ENCODE assay signal across 2 cellular contexts in the genomic region with DNA sequence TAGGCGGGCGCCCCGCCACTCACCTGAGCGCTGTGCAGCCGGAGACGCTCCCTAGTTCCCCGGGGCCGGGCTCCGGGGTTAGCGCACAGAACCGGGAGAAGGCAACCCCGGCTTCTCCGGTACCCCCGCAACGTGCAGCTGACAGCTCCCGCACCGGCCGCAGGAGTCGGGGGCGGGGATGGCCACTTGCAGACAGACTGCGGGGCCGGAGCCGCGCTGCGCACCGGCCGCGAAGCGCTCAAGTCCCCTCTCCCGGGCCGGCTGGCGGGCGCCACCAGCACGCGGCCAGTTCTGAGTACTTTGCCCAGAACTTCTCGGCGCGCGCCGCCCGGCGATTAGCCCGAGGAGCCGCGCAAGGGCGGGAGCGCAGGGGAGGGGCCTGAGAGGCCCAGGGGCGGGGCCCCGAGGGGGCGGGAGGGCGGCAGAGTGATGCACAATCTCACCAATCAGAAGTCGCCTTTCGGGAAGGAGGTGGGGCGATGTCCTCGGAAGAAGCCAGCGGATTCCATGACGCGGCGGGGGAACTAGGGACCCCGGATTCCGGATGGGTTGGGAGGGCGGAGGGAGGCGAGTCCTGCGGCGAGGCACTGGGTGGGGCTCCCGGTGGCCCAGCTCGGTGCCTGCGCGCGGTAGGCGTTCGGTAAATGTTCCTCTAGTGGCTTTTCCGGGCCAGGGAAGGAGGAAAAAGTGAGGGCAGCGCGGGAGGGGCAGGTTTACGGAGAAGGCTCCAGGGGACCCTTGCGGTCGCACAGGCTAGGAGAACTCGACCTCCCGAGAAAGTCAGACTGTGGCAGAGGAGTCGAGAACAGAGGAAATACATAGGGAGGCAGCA.
A peak's percentile ranks its signal among the peaks of the same experiment; 100 is the strongest.
TF ChIP-seq lines count a peak whose summit lies in the region.

A gene with protein sequence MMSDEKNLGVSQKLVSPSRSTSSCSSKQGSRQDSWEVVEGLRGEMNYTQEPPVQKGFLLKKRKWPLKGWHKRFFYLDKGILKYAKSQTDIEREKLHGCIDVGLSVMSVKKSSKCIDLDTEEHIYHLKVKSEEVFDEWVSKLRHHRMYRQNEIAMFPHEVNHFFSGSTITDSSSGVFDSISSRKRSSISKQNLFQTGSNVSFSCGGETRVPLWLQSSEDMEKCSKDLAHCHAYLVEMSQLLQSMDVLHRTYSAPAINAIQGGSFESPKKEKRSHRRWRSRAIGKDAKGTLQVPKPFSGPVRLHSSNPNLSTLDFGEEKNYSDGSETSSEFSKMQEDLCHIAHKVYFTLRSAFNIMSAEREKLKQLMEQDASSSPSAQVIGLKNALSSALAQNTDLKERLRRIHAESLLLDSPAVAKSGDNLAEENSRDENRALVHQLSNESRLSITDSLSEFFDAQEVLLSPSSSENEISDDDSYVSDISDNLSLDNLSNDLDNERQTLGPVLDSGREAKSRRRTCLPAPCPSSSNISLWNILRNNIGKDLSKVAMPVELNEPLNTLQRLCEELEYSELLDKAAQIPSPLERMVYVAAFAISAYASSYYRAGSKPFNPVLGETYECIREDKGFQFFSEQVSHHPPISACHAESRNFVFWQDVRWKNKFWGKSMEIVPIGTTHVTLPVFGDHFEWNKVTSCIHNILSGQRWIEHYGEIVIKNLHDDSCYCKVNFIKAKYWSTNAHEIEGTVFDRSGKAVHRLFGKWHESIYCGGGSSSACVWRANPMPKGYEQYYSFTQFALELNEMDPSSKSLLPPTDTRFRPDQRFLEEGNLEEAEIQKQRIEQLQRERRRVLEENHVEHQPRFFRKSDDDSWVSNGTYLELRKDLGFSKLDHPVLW (minus strand): TSS at position 316 of the 832 bp plus-strand sequence. CDS start 87,706 bp downstream, outside the sequence.

TF ChIP-seq in HEK293T, 16 proteins besides CTCF, POLR2A, EP300 and RAD21 (continued from another document):
- TF ChIP-seq ARNT (IDR thresholded peaks at IDR 0.05) (no peak), LEF1 (IDR thresholded peaks at IDR 0.05; ENCODE audit: borderline replicate concordance) (no peak)

TF ChIP-seq in SK-N-SH, 30 proteins besides CTCF, POLR2A, EP300 and RAD21 (continued from another document):
- TF ChIP-seq, protein P1, sequence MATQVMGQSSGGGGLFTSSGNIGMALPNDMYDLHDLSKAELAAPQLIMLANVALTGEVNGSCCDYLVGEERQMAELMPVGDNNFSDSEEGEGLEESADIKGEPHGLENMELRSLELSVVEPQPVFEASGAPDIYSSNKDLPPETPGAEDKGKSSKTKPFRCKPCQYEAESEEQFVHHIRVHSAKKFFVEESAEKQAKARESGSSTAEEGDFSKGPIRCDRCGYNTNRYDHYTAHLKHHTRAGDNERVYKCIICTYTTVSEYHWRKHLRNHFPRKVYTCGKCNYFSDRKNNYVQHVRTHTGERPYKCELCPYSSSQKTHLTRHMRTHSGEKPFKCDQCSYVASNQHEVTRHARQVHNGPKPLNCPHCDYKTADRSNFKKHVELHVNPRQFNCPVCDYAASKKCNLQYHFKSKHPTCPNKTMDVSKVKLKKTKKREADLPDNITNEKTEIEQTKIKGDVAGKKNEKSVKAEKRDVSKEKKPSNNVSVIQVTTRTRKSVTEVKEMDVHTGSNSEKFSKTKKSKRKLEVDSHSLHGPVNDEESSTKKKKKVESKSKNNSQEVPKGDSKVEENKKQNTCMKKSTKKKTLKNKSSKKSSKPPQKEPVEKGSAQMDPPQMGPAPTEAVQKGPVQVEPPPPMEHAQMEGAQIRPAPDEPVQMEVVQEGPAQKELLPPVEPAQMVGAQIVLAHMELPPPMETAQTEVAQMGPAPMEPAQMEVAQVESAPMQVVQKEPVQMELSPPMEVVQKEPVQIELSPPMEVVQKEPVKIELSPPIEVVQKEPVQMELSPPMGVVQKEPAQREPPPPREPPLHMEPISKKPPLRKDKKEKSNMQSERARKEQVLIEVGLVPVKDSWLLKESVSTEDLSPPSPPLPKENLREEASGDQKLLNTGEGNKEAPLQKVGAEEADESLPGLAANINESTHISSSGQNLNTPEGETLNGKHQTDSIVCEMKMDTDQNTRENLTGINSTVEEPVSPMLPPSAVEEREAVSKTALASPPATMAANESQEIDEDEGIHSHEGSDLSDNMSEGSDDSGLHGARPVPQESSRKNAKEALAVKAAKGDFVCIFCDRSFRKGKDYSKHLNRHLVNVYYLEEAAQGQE (IDR thresholded peaks at IDR 0.05; ENCODE audit: low read depth, low read length), result 0 out of 2 replicates have a peak, but pooled peaks have one; percentile 17
- peak; percentile 2; the same call in 1 of the 2 replicates for TF ChIP-seq FOSL2 (IDR thresholded peaks at IDR 0.05; ENCODE audit: borderline replicate concordance, low read depth)
- TF ChIP-seq RFX5 (IDR thresholded peaks at IDR 0.05; ENCODE audit: low read length), result no peak
- TF ChIP-seq, protein P2, sequence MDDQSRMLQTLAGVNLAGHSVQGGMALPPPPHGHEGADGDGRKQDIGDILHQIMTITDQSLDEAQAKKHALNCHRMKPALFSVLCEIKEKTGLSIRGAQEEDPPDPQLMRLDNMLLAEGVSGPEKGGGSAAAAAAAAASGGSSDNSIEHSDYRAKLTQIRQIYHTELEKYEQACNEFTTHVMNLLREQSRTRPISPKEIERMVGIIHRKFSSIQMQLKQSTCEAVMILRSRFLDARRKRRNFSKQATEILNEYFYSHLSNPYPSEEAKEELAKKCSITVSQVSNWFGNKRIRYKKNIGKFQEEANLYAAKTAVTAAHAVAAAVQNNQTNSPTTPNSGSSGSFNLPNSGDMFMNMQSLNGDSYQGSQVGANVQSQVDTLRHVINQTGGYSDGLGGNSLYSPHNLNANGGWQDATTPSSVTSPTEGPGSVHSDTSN (IDR thresholded peaks at IDR 0.05), result peak; percentile 99
- peak; percentile 65; the same call in 1 of the 2 replicates for TF ChIP-seq ELF1 (IDR thresholded peaks at IDR 0.05)
- TF ChIP-seq NRF1 (IDR thresholded peaks at IDR 0.05; ENCODE audit: low read depth, low read length), result peak; percentile 62
- peak; percentile 52; the same call in 1 of the 2 replicates for TF ChIP-seq YY1 (IDR thresholded peaks at IDR 0.05; ENCODE audit: low read depth)
- TF ChIP-seq SMC3 (IDR thresholded peaks at IDR 0.05; ENCODE audit: low read depth, low read length), result peak; percentile 28
- TF ChIP-seq MEF2A (IDR thresholded peaks at IDR 0.05; ENCODE audit: borderline replicate concordance, low read depth), result no peak
- TF ChIP-seq, protein P3, sequence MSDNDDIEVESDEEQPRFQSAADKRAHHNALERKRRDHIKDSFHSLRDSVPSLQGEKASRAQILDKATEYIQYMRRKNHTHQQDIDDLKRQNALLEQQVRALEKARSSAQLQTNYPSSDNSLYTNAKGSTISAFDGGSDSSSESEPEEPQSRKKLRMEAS (IDR thresholded peaks at IDR 0.05; ENCODE audit: low read depth), result peak; percentile 91
- peak; percentile 67 for TF ChIP-seq MXI1 (IDR thresholded peaks at IDR 0.05; ENCODE audit: low read depth, low read length)
- no peak for TF ChIP-seq NFIC (IDR thresholded peaks at IDR 0.05; ENCODE audit: borderline replicate concordance)
- TF ChIP-seq POLR2AphosphoS5 (IDR thresholded peaks at IDR 0.05; ENCODE audit: low read depth, low read length), result peak; percentile 84
- no peak for TF ChIP-seq JUND (IDR thresholded peaks at IDR 0.05)
